ENCODE assay signal across 26 cellular contexts in the genomic region with DNA sequence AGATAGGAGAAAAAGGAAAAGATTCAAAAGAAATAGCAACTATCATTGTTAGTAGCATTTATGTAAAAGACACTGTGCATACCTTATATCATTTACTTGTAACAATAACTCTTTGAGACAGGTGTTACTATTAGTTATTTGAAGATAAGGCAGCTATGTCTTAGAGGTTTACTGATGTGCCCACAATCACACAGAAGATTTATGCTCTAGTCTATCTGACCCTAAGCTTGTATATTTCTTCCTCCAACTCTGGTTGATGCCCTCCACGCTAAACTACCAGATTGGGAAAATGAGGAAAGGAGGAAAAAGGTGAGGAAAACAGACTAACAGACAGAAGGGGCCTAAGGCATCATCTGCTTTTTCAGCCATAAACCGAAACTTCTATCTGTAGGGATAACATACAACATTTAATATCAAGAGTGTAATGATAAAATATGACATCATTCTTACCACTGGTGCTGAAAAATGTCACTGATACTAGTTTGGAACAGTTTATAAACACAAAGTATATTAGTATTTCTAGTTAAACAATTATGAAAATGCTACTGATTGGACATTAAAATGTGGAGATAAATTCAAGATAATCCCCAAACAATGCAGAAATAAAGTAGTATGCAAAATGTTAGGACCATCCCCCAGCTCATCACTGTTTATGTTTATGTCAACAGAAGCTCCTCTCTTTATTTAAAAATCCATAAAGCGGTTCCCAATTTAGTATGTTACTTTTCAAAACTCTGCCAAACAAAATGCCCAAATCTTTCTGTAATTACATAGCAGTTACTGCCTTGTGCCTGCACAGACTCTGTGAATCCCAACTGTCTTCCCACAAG. TPM values are rescaled to one million over a fixed set of nuclear protein-coding genes. Genes with fewer than 3 reads are reported as not detected.
"Had no signal": no experiment of that assay in that cellular context is flagged by ENCODE, and none has a peak within 500 bp of the region (broad histone marks: within the 10 kb centered on the region; RNA-seq: fewer than 3 reads in every experiment).

No MANE protein-coding gene starts in this region.

- H3K27ac ChIP-seq: ascending aorta, brain microvascular endothelial cell, epithelial cell of prostate, esophagus squamous epithelium, parathyroid adenoma, spleen, uterus, WERI-Rb-1 had no signal

- ATAC-seq: activated CD4-positive, CD25-positive, alpha-beta regulatory T cell treated with anti-CD3 and anti-CD28 coated beads, Interleukin-2, amount 50 U/mL, for 24 hours; heart right ventricle; right cardiac atrium had no signal

- DNase-seq: activated CD4-positive, alpha-beta T cell treated with anti-CD3 and anti-CD28 coated beads for 48 hours; activated CD4-positive, alpha-beta T cell treated with anti-CD3 and anti-CD28 coated beads, Interleukin-2, amount 50 U/mL, for 48 hours; activated CD8-positive, alpha-beta memory T cell treated with anti-CD3 and anti-CD28 coated beads for 24 hours; activated effector memory CD4-positive, alpha-beta T cell treated with Interleukin-2 at 50 U/mL for 16 hours; activated naive CD4-positive, alpha-beta T cell treated with Interleukin-2 at 50 U/mL for 16 hours; brain microvascular endothelial cell; dermis blood vessel endothelial cell; effector CD8-positive, alpha-beta T cell; esophagus squamous epithelium; foreskin melanocyte; heart right ventricle; mammary epithelial cell; nephron progenitor cell; right cardiac atrium; spleen; stimulated activated naive CD4-positive, alpha-beta T cell treated with Interleukin-2 at 50 U/mL for 16 hours; T-helper 9 cell; uterus; WERI-Rb-1 had no signal

- H3K36me3 Mint-ChIP-seq: activated naive CD8-positive, alpha-beta T cell; type B pancreatic cell had no signal

- H3K4me3 ChIP-seq: ascending aorta, esophagus squamous epithelium, heart right ventricle, spleen, uterus had no signal

- H3K4me3 Mint-ChIP-seq: activated naive CD8-positive, alpha-beta T cell; nephron progenitor cell; T-helper 1 cell treated with Interleukin-12 subunit alpha and Interleukin-12 subunit beta and Interleukin-4 antibody, amounts not matched to agents 30 μg/mL and 1 μg/mL, for 36 hours; type B pancreatic cell had no signal

- H3K36me3 ChIP-seq: ascending aorta, brain microvascular endothelial cell, esophagus squamous epithelium, heart right ventricle, spleen, uterus, WERI-Rb-1 had no signal

- H3K4me1 ChIP-seq: parathyroid adenoma, uterus had no signal

- H3K9ac ChIP-seq: parathyroid adenoma had no signal

- H3K27me3 ChIP-seq: brain microvascular endothelial cell, uterus had no signal

- H3K27ac Mint-ChIP-seq: activated naive CD8-positive, alpha-beta T cell; nephron progenitor cell; T-helper 1 cell treated with Interleukin-12 subunit alpha and Interleukin-12 subunit beta and Interleukin-4 antibody, amounts not matched to agents 30 μg/mL and 1 μg/mL, for 36 hours; type B pancreatic cell had no signal

- H3K9me3 Mint-ChIP-seq: nephron progenitor cell; T-helper 1 cell treated with Interleukin-12 subunit alpha and Interleukin-12 subunit beta and Interleukin-4 antibody, amounts not matched to agents 30 μg/mL and 1 μg/mL, for 36 hours; type B pancreatic cell had no signal

- H3K9me3 ChIP-seq: ascending aorta, esophagus squamous epithelium, heart right ventricle, spleen, uterus had no signal

RNA-seq across cellular contexts. Expression of a gene that starts 5.0 kb away (rescaled TPM):
- total RNA-seq: dermis blood vessel endothelial cell had no signal
